In genomic region chr17:36609498-36609862, GRCh38 we compare ENCODE assay signal across 14 cellular contexts.
"Had no signal": no experiment of that assay in that cellular context is flagged by ENCODE, and none has a peak within 500 bp of the region (broad histone marks: within the 10 kb centered on the region; RNA-seq: fewer than 3 reads in every experiment).

No MANE protein-coding gene starts in this region.

- H3K4me1 ChIP-seq: uterus had no signal

- H3K4me3 Mint-ChIP-seq: activated CD4-positive, alpha-beta memory T cell treated with anti-CD3 and anti-CD28 coated beads for 36 hours; activated naive CD8-positive, alpha-beta T cell treated with anti-CD3 and anti-CD28 coated beads, Interleukin-2, amount 10 ng/mL, durations not matched to agents 7 days and 5 days; activated T-cell treated with anti-CD3 and anti-CD28 coated beads, Interleukin-2, amount 50 U/mL, for 24 hours; brain; effector memory CD8-positive, alpha-beta T cell; naive thymus-derived CD4-positive, alpha-beta T cell; stimulated activated naive CD8-positive, alpha-beta T cell treated with anti-CD3 and anti-CD28 coated beads, Interleukin-15, Interleukin-2, amounts not matched to agents 100 ng/mL and 50 ng/mL, for 24 hours had no signal

- H3K27ac ChIP-seq: ovary, transverse colon, uterus, WERI-Rb-1 had no signal

- H3K27ac Mint-ChIP-seq: activated CD4-positive, alpha-beta memory T cell treated with anti-CD3 and anti-CD28 coated beads for 36 hours; activated naive CD8-positive, alpha-beta T cell treated with anti-CD3 and anti-CD28 coated beads, Interleukin-2, amount 10 ng/mL, durations not matched to agents 7 days and 5 days; activated T-cell treated with anti-CD3 and anti-CD28 coated beads, Interleukin-2, amount 50 U/mL, for 24 hours; activated T-helper 2 cell treated with anti-CD3 and anti-CD28 coated beads, Interferon-gamma antibody, Interleukin-2, Interleukin-4, amounts not matched to agents 10 μg/mL and 5 μg/mL and 100 μg/mL, durations not matched to agents 14 hours and 24 hours and 36 hours; brain; naive thymus-derived CD4-positive, alpha-beta T cell; stimulated activated naive CD8-positive, alpha-beta T cell treated with anti-CD3 and anti-CD28 coated beads, Interleukin-15, Interleukin-2, amounts not matched to agents 100 ng/mL and 50 ng/mL, for 24 hours had no signal

- H3K9me3 ChIP-seq: ovary, transverse colon, uterus had no signal

- H3K4me3 ChIP-seq: ovary, transverse colon, uterus had no signal

- DNase-seq: activated naive CD8-positive, alpha-beta T cell treated with anti-CD3 and anti-CD28 coated beads, Interleukin-2, amount 10 ng/mL, durations not matched to agents 7 days and 5 days; activated T-cell treated with anti-CD3 and anti-CD28 coated beads, Interleukin-2, amount 50 U/mL, for 24 hours; effector memory CD8-positive, alpha-beta T cell; naive thymus-derived CD4-positive, alpha-beta T cell; stimulated activated CD4-positive, alpha-beta T cell treated with anti-CD3 and anti-CD28 coated beads, Interleukin-15, amount 100 ng/mL, for 24 hours; stimulated activated CD4-positive, alpha-beta T cell treated with anti-CD3 and anti-CD28 coated beads, Interleukin-2, amount 100 ng/mL, for 48 hours had no signal

- H3K27me3 ChIP-seq: ovary, uterus had no signal

- H3K36me3 ChIP-seq: ovary, transverse colon, uterus, WERI-Rb-1 had no signal

- H3K9me3 Mint-ChIP-seq: activated CD4-positive, alpha-beta memory T cell treated with anti-CD3 and anti-CD28 coated beads for 36 hours; activated naive CD8-positive, alpha-beta T cell treated with anti-CD3 and anti-CD28 coated beads, Interleukin-2, amount 10 ng/mL, durations not matched to agents 7 days and 5 days; activated T-cell treated with anti-CD3 and anti-CD28 coated beads, Interleukin-2, amount 50 U/mL, for 24 hours; activated T-helper 2 cell treated with anti-CD3 and anti-CD28 coated beads, Interferon-gamma antibody, Interleukin-2, Interleukin-4, amounts not matched to agents 10 μg/mL and 5 μg/mL and 100 μg/mL, durations not matched to agents 14 hours and 24 hours and 36 hours; brain; effector memory CD8-positive, alpha-beta T cell; naive thymus-derived CD4-positive, alpha-beta T cell; stimulated activated naive CD8-positive, alpha-beta T cell treated with anti-CD3 and anti-CD28 coated beads, Interleukin-15, Interleukin-2, amounts not matched to agents 100 ng/mL and 50 ng/mL, for 24 hours had no signal

- H3K27me3 Mint-ChIP-seq: activated CD4-positive, alpha-beta memory T cell treated with anti-CD3 and anti-CD28 coated beads for 36 hours; activated naive CD8-positive, alpha-beta T cell treated with anti-CD3 and anti-CD28 coated beads, Interleukin-2, amount 10 ng/mL, durations not matched to agents 7 days and 5 days; activated T-cell treated with anti-CD3 and anti-CD28 coated beads, Interleukin-2, amount 50 U/mL, for 24 hours; naive thymus-derived CD4-positive, alpha-beta T cell; stimulated activated naive CD8-positive, alpha-beta T cell treated with anti-CD3 and anti-CD28 coated beads, Interleukin-15, Interleukin-2, amounts not matched to agents 100 ng/mL and 50 ng/mL, for 24 hours had no signal
